2 cellular contexts compared by ENCODE assay signal in genomic region chr10:89644691-89644966, GRCh38.
TF ChIP-seq lines count a peak whose summit lies in the region.

No MANE protein-coding gene starts in this region.

TF ChIP-seq in endothelial cell of umbilical vein, 7 proteins besides CTCF, POLR2A, EP300 and RAD21:
- peak; percentile 65 for TF ChIP-seq POLR2AphosphoS5 (IDR thresholded peaks at IDR 0.05; ENCODE audit: insufficient read depth, low read depth, low read length)
- TF ChIP-seq MAX (IDR thresholded peaks at IDR 0.05; ENCODE audit: insufficient read depth, insufficient read length): no peak

TF ChIP-seq in neural cell, 6 proteins besides CTCF, POLR2A, EP300 and RAD21:
- no peak for TF ChIP-seq REST (IDR thresholded peaks at IDR 0.05; ENCODE audit: borderline replicate concordance)
- TF ChIP-seq EZH2 (IDR thresholded peaks at IDR 0.05; ENCODE audit: borderline replicate concordance, insufficient read depth, low read length, poor library complexity, severe bottlenecking): no peak
- TF ChIP-seq POLR2AphosphoS5 (IDR thresholded peaks at IDR 0.05): no peak
- TF ChIP-seq TAF1 (IDR thresholded peaks at IDR 0.05; ENCODE audit: low read depth): no peak
- no peak for TF ChIP-seq MXI1 (conservative IDR thresholded peaks at IDR 0.05; ENCODE audit: poor library complexity, severe bottlenecking)
- TF ChIP-seq SMC3 (conservative IDR thresholded peaks at IDR 0.05; ENCODE audit: poor library complexity): no peak
